In genomic region chr4:2142630-2143427, GRCh38 we compare ENCODE assay signal across 13 cellular contexts.
DNase-seq lines count a peak whose midpoint lies in the region; ATAC-seq and TF ChIP-seq lines count a peak whose summit lies in the region.
"Had no signal": no experiment of that assay in that cellular context is flagged by ENCODE, and none has a peak within 500 bp of the region (broad histone marks: within the 10 kb centered on the region; RNA-seq: fewer than 3 reads in every experiment).

No MANE protein-coding gene starts in this region.

- no peak overlapping the region for H3K4me3 Mint-ChIP-seq in T-helper 17 cell

- TF ChIP-seq CTCF in fibroblast of the aortic adventitia (IDR thresholded peaks at IDR 0.05; ENCODE audit: insufficient read depth, low read length) = no peak

- DNase-seq in NCI-H1105 treated with DMSO at 0.1 percent for 48 hours (lab: John Stamatoyannopoulos, UW) = peak; percentile 7
- no peak for DNase-seq in NCI-H1105 (lab: John Stamatoyannopoulos, UW)
- DNase-seq in T-helper 17 cell = no peak
- DNase-seq in fibroblast of the aortic adventitia (ENCODE audit: low read depth) = peak; percentile 25
- DNase-seq in stimulated activated CD4-positive, alpha-beta T cell treated with anti-CD3 and anti-CD28 coated beads, Interleukin-4, amount 100 ng/mL, for 1 hour = no peak
- no peak for DNase-seq in NCI-H1694 treated with DMSO at 0.1 percent for 48 hours (lab: John Stamatoyannopoulos, UW)
- no peak for DNase-seq in AG08396 (ENCODE audit: low spot score)
- DNase-seq: left colon, occipital lobe, SIG-M5 had no signal

- H3K27ac Mint-ChIP-seq in T-helper 17 cell = peak overlapping the region; percentile 24

- H3K9me3 ChIP-seq in T-helper 17 cell (ENCODE audit: control insufficient read depth, low read length, poor library complexity, severe bottlenecking) (no peaks in the 10 kb centered on the region), subcutaneous abdominal adipose tissue (ENCODE audit: control insufficient read depth in 5 of 5, low read length in 5 of 5) (peaks cover 0 to 4% (median 0%) of the 10 kb centered on the region in 5 donors)

- no peak for ATAC-seq in T-helper 17 cell
- ATAC-seq: activated CD4-positive, CD25-positive, alpha-beta regulatory T cell treated with anti-CD3 and anti-CD28 coated beads, Interleukin-2, amount 50 U/mL, for 24 hours; left colon had no signal

- H3K4me1 Mint-ChIP-seq in T-helper 17 cell = peaks cover 14% of the 10 kb centered on the region

- no peaks in the 10 kb centered on the region for H3K36me3 ChIP-seq in subcutaneous abdominal adipose tissue (ENCODE audit: control insufficient read depth in 5 of 5, insufficient read depth in 5 of 5, low read length in 5 of 5)

- peak overlapping the region in 4 of 5 donors; percentile 39 to 87 (median 69) for H3K9ac ChIP-seq in subcutaneous abdominal adipose tissue (ENCODE audit: low read length in 5 of 5)

- no peaks in the 10 kb centered on the region for H3K27me3 ChIP-seq in subcutaneous abdominal adipose tissue (ENCODE audit: control insufficient read depth in 5 of 5, insufficient read depth in 4 of 5, low read length in 5 of 5)

- H3K27ac ChIP-seq in subcutaneous abdominal adipose tissue (ENCODE audit: low read depth, low read length) = peak overlapping the region; percentile 92
- H3K27ac ChIP-seq: 22Rv1 had no signal

- H3K27me3 Mint-ChIP-seq in T-helper 17 cell = peaks cover 12% of the 10 kb centered on the region

- peaks cover 2% of the 10 kb centered on the region for H3K36me3 Mint-ChIP-seq in T-helper 17 cell (ENCODE audit: low read depth)

- no peak overlapping the region for H3K4me3 ChIP-seq in fibroblast of the aortic adventitia (ENCODE audit: low read depth, low read length)
- H3K4me3 ChIP-seq in subcutaneous abdominal adipose tissue (ENCODE audit: low read depth in 1 of 5, low read length in 5 of 5) = peak overlapping the region in 2 of 5 donors; percentile 19 to 40

- peaks cover 4 to 41% (median 33%) of the 10 kb centered on the region in 5 donors for H3K4me1 ChIP-seq in subcutaneous abdominal adipose tissue (ENCODE audit: control insufficient read depth in 5 of 5, insufficient read depth in 5 of 5, low read length in 5 of 5)

Comparison
In these comparisons a context has a peak if more than half of its experiments do, and no peak if none do; other contexts are left out.
1. DNase-seq: peak in NCI-H1105 treated with DMSO at 0.1 percent for 48 hours (single experiment) and fibroblast of the aortic adventitia (single experiment); none in NCI-H1105 (single experiment), T-helper 17 cell (0 of 3), stimulated activated CD4-positive, alpha-beta T cell treated with anti-CD3 and anti-CD28 coated beads, Interleukin-4, amount 100 ng/mL, for 1 hour (single experiment), NCI-H1694 treated with DMSO at 0.1 percent for 48 hours (single experiment) and AG08396 (single experiment).